22 cellular contexts compared by ENCODE assay signal in the genomic region with DNA sequence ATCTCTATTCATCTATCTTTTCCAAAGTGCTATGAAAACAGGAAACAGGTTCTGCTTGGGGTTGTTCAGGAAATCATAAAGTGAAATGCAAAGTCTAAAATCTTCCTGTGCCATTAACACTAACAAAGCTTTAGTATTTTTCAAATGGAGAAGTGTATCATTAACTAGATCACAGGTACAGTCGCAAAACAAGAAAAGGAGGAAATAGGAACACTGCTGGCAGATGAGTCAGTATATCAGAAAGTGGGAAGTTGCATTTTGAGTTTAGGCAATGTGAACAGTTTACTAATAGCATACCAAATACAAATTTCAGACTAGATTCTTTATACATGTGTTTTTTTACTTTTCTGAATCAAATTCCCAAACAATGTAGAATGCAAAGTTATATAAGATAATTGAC.
DNase-seq lines count a peak whose midpoint lies in the region; TF ChIP-seq lines count a peak whose summit lies in the region.
"Had no signal": no experiment of that assay in that cellular context is flagged by ENCODE, and none has a peak within 500 bp of the region (broad histone marks: within the 10 kb centered on the region; RNA-seq: fewer than 3 reads in every experiment).

No MANE protein-coding gene starts in this region.

- H2BK5ac ChIP-seq in trophoblast cell (ENCODE audit: low read depth, low read length, poor library complexity), result no peak overlapping the region

- WGBS in trophoblast cell (ENCODE audit: extremely low coverage, insufficient coverage, insufficient read length), result no CpG with 5 or more reads among the region's 1 CpG

- H3K4ac ChIP-seq in trophoblast cell (ENCODE audit: low read depth, low read length), result no peak overlapping the region

- H3K36me3 ChIP-seq in OCI-LY3 (replicated peaks; ENCODE audit: low read depth, low read length) (peaks cover 6% of the 10 kb centered on the region), trophoblast cell (ENCODE audit: control insufficient read depth in 1 of 2, insufficient read depth in 2 of 2, low read length in 2 of 2) (no peaks in the 10 kb centered on the region)

- H3K14ac ChIP-seq in trophoblast cell (ENCODE audit: low read length), result no peak overlapping the region

- H3K27me3 ChIP-seq in OCI-LY3 (ENCODE audit: low read depth, low read length), result no peaks in the 10 kb centered on the region
- no peaks in the 10 kb centered on the region for H3K27me3 ChIP-seq in trophoblast cell (ENCODE audit: insufficient read depth, low read length)

- no peak overlapping the region for H2BK120ac ChIP-seq in trophoblast cell (ENCODE audit: insufficient read depth, low read length, poor library complexity)

- H3K23ac ChIP-seq in trophoblast cell (ENCODE audit: low read length), result no peak overlapping the region

- H3K79me1 ChIP-seq in trophoblast cell (ENCODE audit: low read length), result no peaks in the 10 kb centered on the region

- H3K4me1 ChIP-seq in OCI-LY3 (ENCODE audit: low read length) (peaks cover 18% of the 10 kb centered on the region), trophoblast cell (ENCODE audit: control insufficient read depth in 1 of 2, insufficient read depth in 2 of 2, low read length in 2 of 2) (no peaks in the 10 kb centered on the region)

- H3K4me3 ChIP-seq in OCI-LY3 (ENCODE audit: low read length), result no peak overlapping the region
- no peak overlapping the region for H3K4me3 ChIP-seq in trophoblast cell (ENCODE audit: low read depth, low read length)

- H3K27ac ChIP-seq in OCI-LY3 (ENCODE audit: low read length) (peak overlapping the region; percentile 57), trophoblast cell (ENCODE audit: low read depth, low read length) (no peak overlapping the region)

- H4K20me1 ChIP-seq in OCI-LY3 (ENCODE audit: insufficient read depth, low read length), result no peaks in the 10 kb centered on the region

- no peaks in the 10 kb centered on the region for H3K79me2 ChIP-seq in OCI-LY3 (ENCODE audit: low read length)
- no peaks in the 10 kb centered on the region for H3K79me2 ChIP-seq in trophoblast cell (ENCODE audit: control insufficient read depth, insufficient read depth, low read length, poor library complexity)

- no peak overlapping the region for H3K18ac ChIP-seq in trophoblast cell (ENCODE audit: low read length)

- peaks cover 10% of the 10 kb centered on the region; the same call in 1 of the 2 replicates for H3K9me3 ChIP-seq in OCI-LY3 (ENCODE audit: insufficient read depth, low read length)
- no peaks in the 10 kb centered on the region for H3K9me3 ChIP-seq in trophoblast cell (ENCODE audit: insufficient read depth, low read depth, low read length)
- H3K9me3 ChIP-seq: SK-N-SH had no signal

- H2BK12ac ChIP-seq in trophoblast cell (ENCODE audit: low read length), result no peak overlapping the region

- H4K91ac ChIP-seq in trophoblast cell (ENCODE audit: low read depth, low read length), result no peak overlapping the region

- no peak overlapping the region for H4K12ac ChIP-seq in trophoblast cell (ENCODE audit: low read depth, low read length)

- no peak overlapping the region for H3K9ac ChIP-seq in OCI-LY3 (ENCODE audit: low read length)
- H3K9ac ChIP-seq in trophoblast cell (ENCODE audit: low read length), result no peak overlapping the region
- H3K9ac ChIP-seq: SK-N-SH had no signal

- H3K4me2 ChIP-seq in OCI-LY3 (ENCODE audit: low read length) (peak overlapping the region; percentile 17; the same call in 1 of the 2 replicates), trophoblast cell (ENCODE audit: low read length) (no peak overlapping the region)
- H3K4me2 ChIP-seq: SK-N-SH had no signal

- H2AK5ac ChIP-seq in trophoblast cell (ENCODE audit: low read length), result no peak overlapping the region

- DNase-seq in AML-193 (lab: John Stamatoyannopoulos, UW) (peak; percentile 18 to 37), DMS153 treated with DMSO at 0.1 percent for 48 hours (lab: John Stamatoyannopoulos, UW; ENCODE audit: unreplicated experiment) (peak; percentile 34), kidney tubule cell (ENCODE audit: low spot score) (peak; percentile 45), NCI-H2227 (lab: John Stamatoyannopoulos, UW; ENCODE audit: unreplicated experiment) (no peak), trophoblast cell (no peak)
- no peak for DNase-seq in stimulated activated CD4-positive, alpha-beta T cell treated with anti-CD3 and anti-CD28 coated beads, Interleukin-2, amount 100 ng/mL, for 48 hours
- DNase-seq: CD4-positive, alpha-beta T cell; COR-L47; GDM1; GOT3; HCEC 1CT; IMR-90; NCI-H1105; NCI-H1694; NCI-H2081; NCI-H2171 treated with DMSO at 0.1 percent for 48 hours; NCI-H446 treated with DMSO at 0.1 percent for 48 hours; NCI-H526 treated with DMSO at 0.1 percent for 48 hours; SIG-M5; SK-N-SH; T-cell had no signal

- no peak for TF ChIP-seq CTCF in OCI-LY3 (IDR thresholded peaks at IDR 0.05; ENCODE audit: low read depth, low read length)

- H2AFZ ChIP-seq in OCI-LY3 (ENCODE audit: low read depth, low read length), result no peak overlapping the region
- H2AFZ ChIP-seq in trophoblast cell (ENCODE audit: insufficient read depth, low read length, poor library complexity), result no peak overlapping the region

- no peak overlapping the region for H4K8ac ChIP-seq in trophoblast cell (ENCODE audit: low read depth, low read length)

Comparison
In these comparisons a context has a peak if more than half of its experiments do, and no peak if none do; other contexts are left out.
1. DNase-seq: peak in AML-193 (2 of 2), DMS153 treated with DMSO at 0.1 percent for 48 hours (single experiment) and kidney tubule cell (single experiment); none in NCI-H2227 (single experiment), trophoblast cell (0 of 2) and stimulated activated CD4-positive, alpha-beta T cell treated with anti-CD3 and anti-CD28 coated beads, Interleukin-2, amount 100 ng/mL, for 48 hours (0 of 2).